ENCODE assay signal across 1 cellular context in genomic region chr1:228212966-228213844, GRCh38.
TF ChIP-seq lines count a peak whose summit lies in the region.

No MANE protein-coding gene starts in this region.

TF ChIP-seq in K562, 482 proteins besides CTCF, POLR2A, EP300 and RAD21 (continued from another document):
- TF ChIP-seq, protein P1, sequence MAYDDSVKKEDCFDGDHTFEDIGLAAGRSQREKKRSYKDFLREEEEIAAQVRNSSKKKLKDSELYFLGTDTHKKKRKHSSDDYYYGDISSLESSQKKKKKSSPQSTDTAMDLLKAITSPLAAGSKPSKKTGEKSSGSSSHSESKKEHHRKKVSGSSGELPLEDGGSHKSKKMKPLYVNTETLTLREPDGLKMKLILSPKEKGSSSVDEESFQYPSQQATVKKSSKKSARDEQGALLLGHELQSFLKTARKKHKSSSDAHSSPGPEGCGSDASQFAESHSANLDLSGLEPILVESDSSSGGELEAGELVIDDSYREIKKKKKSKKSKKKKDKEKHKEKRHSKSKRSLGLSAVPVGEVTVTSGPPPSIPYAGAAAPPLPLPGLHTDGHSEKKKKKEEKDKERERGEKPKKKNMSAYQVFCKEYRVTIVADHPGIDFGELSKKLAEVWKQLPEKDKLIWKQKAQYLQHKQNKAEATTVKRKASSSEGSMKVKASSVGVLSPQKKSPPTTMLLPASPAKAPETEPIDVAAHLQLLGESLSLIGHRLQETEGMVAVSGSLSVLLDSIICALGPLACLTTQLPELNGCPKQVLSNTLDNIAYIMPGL (CRISPR knock-in tag; IDR thresholded peaks at IDR 0.05): 0 out of 2 replicates have a peak, but pooled peaks have one; percentile 78
- TF ChIP-seq PHF8 (IDR thresholded peaks at IDR 0.05; ENCODE audit: borderline replicate concordance, low read length): peak; percentile 51; the same call in 1 of the 2 replicates
- TF ChIP-seq NBN (IDR thresholded peaks at IDR 0.05; ENCODE audit: low read depth): no peak; the same call in 1 of the 2 replicates
- peak; percentile 75 for TF ChIP-seq ATF1 (CRISPR knock-in tag; IDR thresholded peaks at IDR 0.05)
- peak; percentile 58 for TF ChIP-seq ATF1 (tag; IDR thresholded peaks at IDR 0.05)
- peak; percentile 38 for TF ChIP-seq FIP1L1 (IDR thresholded peaks at IDR 0.05; ENCODE audit: low read depth, low read length, poor library complexity, severe bottlenecking)
- peak in 1 of 2 experiments; percentile 68; a peak in 1 of 3 replicates for TF ChIP-seq CBX3 (IDR thresholded peaks at IDR 0.05; ENCODE audit: borderline replicate concordance in 1 of 2, low read length in 2 of 2)
- peak; percentile 96 for TF ChIP-seq CTCFL (IDR thresholded peaks at IDR 0.05; ENCODE audit: borderline replicate concordance, insufficient read depth, low read depth, low read length, poor library complexity, severe bottlenecking)
- TF ChIP-seq ESRRA (IDR thresholded peaks at IDR 0.05; ENCODE audit: borderline replicate concordance, low read depth): 0 out of 2 replicates have a peak, but pooled peaks have one; percentile 37
- TF ChIP-seq CSDE1 (IDR thresholded peaks at IDR 0.05): no peak
- peak; percentile 79 for TF ChIP-seq MAX (CRISPR knock-in tag; IDR thresholded peaks at IDR 0.05)
- TF ChIP-seq POLR2G (IDR thresholded peaks at IDR 0.05; ENCODE audit: low read depth, low read length): peak; percentile 72
- TF ChIP-seq HDAC1 (IDR thresholded peaks at IDR 0.05): peak in 1 of 2 experiments; percentile 62; a peak in 1 of 4 replicates
- TF ChIP-seq TAL1 (IDR thresholded peaks at IDR 0.05): no peak
- peak; percentile 51 for TF ChIP-seq JUND (IDR thresholded peaks at IDR 0.05; ENCODE audit: borderline replicate concordance, low read depth, low read length)
- TF ChIP-seq JUND (tag; IDR thresholded peaks at IDR 0.05; ENCODE audit: borderline replicate concordance, low read depth, low read length): no peak; the same call in 2 of the 3 replicates
- TF ChIP-seq, protein P2, sequence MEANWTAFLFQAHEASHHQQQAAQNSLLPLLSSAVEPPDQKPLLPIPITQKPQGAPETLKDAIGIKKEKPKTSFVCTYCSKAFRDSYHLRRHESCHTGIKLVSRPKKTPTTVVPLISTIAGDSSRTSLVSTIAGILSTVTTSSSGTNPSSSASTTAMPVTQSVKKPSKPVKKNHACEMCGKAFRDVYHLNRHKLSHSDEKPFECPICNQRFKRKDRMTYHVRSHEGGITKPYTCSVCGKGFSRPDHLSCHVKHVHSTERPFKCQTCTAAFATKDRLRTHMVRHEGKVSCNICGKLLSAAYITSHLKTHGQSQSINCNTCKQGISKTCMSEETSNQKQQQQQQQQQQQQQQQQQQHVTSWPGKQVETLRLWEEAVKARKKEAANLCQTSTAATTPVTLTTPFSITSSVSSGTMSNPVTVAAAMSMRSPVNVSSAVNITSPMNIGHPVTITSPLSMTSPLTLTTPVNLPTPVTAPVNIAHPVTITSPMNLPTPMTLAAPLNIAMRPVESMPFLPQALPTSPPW (CRISPR knock-in tag; IDR thresholded peaks at IDR 0.05): peak; percentile 92
- TF ChIP-seq ARID2 (IDR thresholded peaks at IDR 0.05): 0 out of 2 replicates have a peak, but pooled peaks have one; percentile 48
- no peak for TF ChIP-seq ZNF644 (tag; IDR thresholded peaks at IDR 0.05; ENCODE audit: low read depth)
- TF ChIP-seq MYBL2 (IDR thresholded peaks at IDR 0.05; ENCODE audit: low read depth): no peak
- TF ChIP-seq MYBL2 (CRISPR knock-in tag; IDR thresholded peaks at IDR 0.05; ENCODE audit: borderline replicate concordance): no peak
- TF ChIP-seq CCNT2 (IDR thresholded peaks at IDR 0.05; ENCODE audit: borderline replicate concordance, extremely low read depth, insufficient read length, low read depth, low read length): peak; percentile 37
- peak; percentile 16; the same call in 1 of the 2 replicates for TF ChIP-seq PHB2 (IDR thresholded peaks at IDR 0.05; ENCODE audit: low read depth)
- peak; percentile 79; the same call in 1 of the 2 replicates for TF ChIP-seq MTA3 (IDR thresholded peaks at IDR 0.05; ENCODE audit: borderline replicate concordance)
- TF ChIP-seq SMARCA5 (IDR thresholded peaks at IDR 0.05): peak; percentile 57; the same call in 1 of the 2 replicates
- TF ChIP-seq, protein P3, sequence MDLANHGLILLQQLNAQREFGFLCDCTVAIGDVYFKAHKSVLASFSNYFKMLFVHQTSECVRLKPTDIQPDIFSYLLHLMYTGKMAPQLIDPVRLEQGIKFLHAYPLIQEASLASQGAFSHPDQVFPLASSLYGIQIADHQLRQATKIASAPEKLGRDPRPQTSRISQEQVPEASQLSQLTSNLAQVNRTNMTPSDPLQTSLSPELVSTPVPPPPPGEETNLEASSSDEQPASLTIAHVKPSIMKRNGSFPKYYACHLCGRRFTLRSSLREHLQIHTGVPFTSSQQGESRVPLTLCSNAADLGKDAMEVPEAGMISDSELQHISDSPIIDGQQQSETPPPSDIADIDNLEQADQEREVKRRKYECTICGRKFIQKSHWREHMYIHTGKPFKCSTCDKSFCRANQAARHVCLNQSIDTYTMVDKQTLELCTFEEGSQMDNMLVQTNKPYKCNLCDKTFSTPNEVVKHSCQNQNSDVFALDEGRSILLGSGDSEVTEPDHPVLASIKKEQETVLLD (IDR thresholded peaks at IDR 0.05): peak; percentile 28; the same call in 1 of the 2 replicates
- 0 out of 2 replicates have a peak, but pooled peaks have one; percentile 28 for TF ChIP-seq HLTF (IDR thresholded peaks at IDR 0.05)
- TF ChIP-seq CREB1 (IDR thresholded peaks at IDR 0.05): peak; percentile 84
- peak; percentile 89 for TF ChIP-seq CREB1 (CRISPR knock-in tag; IDR thresholded peaks at IDR 0.05)
- TF ChIP-seq L3MBTL2 (IDR thresholded peaks at IDR 0.05): peak; percentile 94
- peak; percentile 54; the same call in 1 of the 2 replicates for TF ChIP-seq DPF2 (IDR thresholded peaks at IDR 0.05)
- no peak for TF ChIP-seq TAF15 (IDR thresholded peaks at IDR 0.05; ENCODE audit: low read depth, low read length)
- TF ChIP-seq MBD2 (IDR thresholded peaks at IDR 0.05; ENCODE audit: borderline replicate concordance, low read depth): no peak
- TF ChIP-seq, protein P4, sequence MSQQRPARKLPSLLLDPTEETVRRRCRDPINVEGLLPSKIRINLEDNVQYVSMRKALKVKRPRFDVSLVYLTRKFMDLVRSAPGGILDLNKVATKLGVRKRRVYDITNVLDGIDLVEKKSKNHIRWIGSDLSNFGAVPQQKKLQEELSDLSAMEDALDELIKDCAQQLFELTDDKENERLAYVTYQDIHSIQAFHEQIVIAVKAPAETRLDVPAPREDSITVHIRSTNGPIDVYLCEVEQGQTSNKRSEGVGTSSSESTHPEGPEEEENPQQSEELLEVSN (IDR thresholded peaks at IDR 0.05; ENCODE audit: borderline replicate concordance in 1 of 2, extremely low read depth in 1 of 2, insufficient read depth in 1 of 2, insufficient read length in 1 of 2, low read depth in 1 of 2, low read length in 1 of 2, poor library complexity in 1 of 2, severe bottlenecking in 1 of 2): peak; percentile 90 to 91
